ENCODE assay signal across 1 cellular context in the genomic region with DNA sequence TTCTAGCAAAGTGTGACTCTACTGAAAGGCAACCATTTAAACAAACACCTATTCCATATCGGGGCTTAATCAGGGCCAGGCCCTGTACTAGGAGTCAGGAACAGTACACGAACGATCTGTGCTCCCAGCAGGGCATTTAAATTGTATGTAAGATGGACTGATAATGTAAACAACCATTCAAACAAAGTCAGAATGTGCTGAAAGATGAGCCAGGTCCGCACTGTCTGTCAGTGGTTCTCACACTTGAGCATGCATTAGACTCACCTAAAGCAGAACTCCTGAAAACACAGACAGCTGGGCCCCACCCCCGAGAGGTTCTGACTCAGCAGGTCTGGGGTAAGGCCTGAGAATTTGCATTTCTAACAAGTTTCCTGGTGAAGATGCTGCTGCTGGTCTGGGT.
TF ChIP-seq lines count a peak whose summit lies in the region.

No MANE protein-coding gene starts in this region.

TF ChIP-seq in K562, 482 proteins besides CTCF, POLR2A, EP300 and RAD21 (continued from another document):
- TF ChIP-seq MAFK (IDR thresholded peaks at IDR 0.05; ENCODE audit: low read length) (peak; percentile 28; the same call in 1 of the 2 replicates), ZNF766 (CRISPR knock-in tag; conservative IDR thresholded peaks at IDR 0.05) (no peak), CBFA2T3 (IDR thresholded peaks at IDR 0.05) (0 out of 2 replicates have a peak, but pooled peaks have one; percentile 15), CBX8 (IDR thresholded peaks at IDR 0.05; ENCODE audit: borderline replicate concordance, extremely low read depth, low read depth, low read length, poor library complexity, severe bottlenecking) (no peak), NFE2 (IDR thresholded peaks at IDR 0.05; ENCODE audit: low read depth) (peak; percentile 75), MAFF (IDR thresholded peaks at IDR 0.05; ENCODE audit: low read length) (peak; percentile 12; the same call in 1 of the 2 replicates), ILF3 (IDR thresholded peaks at IDR 0.05; ENCODE audit: borderline replicate concordance) (no peak), HSF4 (CRISPR knock-in tag; IDR thresholded peaks at IDR 0.05; ENCODE audit: borderline replicate concordance) (no peak)
